In the genomic region with DNA sequence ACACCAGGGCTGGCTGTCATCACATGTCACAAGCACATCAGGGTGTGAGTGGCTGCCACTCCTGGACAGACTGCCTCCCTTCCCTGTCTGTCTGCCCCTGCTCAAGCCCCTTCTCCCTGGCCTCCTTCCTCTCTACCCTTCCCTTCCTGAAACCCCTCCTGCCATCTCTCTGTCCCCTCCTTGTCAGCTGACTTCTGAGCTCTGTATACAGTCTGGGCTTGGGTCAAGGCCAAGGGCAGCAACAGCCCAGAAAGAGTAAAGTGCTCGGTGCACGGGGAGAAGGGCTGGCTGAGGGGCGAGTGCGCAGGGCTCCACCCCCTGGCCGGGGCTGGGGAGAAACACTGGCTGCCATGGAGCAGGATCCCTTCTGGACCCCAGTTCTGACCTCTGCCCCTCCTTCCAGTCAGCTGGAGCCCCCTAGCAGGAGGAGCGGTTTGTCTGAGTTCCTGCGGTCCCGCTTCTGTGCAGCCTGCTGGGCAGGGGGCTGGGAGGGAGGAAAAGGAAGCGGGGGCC, we compare ENCODE assay signal across 1 cellular context.
A peak's percentile ranks its signal among the peaks of the same experiment; 100 is the strongest.
TF ChIP-seq lines count a peak whose summit lies in the region.

No MANE protein-coding gene starts in this region.

TF ChIP-seq in HepG2, 621 proteins besides CTCF, POLR2A, EP300 and RAD21 (continued from another document and continues in another):
- TF ChIP-seq, protein P1, sequence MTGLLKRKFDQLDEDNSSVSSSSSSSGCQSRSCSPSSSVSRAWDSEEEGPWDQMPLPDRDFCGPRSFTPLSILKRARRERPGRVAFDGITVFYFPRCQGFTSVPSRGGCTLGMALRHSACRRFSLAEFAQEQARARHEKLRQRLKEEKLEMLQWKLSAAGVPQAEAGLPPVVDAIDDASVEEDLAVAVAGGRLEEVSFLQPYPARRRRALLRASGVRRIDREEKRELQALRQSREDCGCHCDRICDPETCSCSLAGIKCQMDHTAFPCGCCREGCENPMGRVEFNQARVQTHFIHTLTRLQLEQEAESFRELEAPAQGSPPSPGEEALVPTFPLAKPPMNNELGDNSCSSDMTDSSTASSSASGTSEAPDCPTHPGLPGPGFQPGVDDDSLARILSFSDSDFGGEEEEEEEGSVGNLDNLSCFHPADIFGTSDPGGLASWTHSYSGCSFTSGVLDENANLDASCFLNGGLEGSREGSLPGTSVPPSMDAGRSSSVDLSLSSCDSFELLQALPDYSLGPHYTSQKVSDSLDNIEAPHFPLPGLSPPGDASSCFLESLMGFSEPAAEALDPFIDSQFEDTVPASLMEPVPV (CRISPR knock-in tag; IDR thresholded peaks at IDR 0.05) = peak; percentile 29; the same call in 1 of the 2 replicates
- TF ChIP-seq RXRB (CRISPR knock-in tag; IDR thresholded peaks at IDR 0.05; ENCODE audit: borderline replicate concordance) = peak; percentile 83
- no peak for TF ChIP-seq STAG1 (CRISPR knock-in tag; IDR thresholded peaks at IDR 0.05)
- 0 out of 2 replicates have a peak, but pooled peaks have one; percentile 13 for TF ChIP-seq ZFX (CRISPR knock-in tag; IDR thresholded peaks at IDR 0.05; ENCODE audit: low read depth)
- TF ChIP-seq, protein P2, sequence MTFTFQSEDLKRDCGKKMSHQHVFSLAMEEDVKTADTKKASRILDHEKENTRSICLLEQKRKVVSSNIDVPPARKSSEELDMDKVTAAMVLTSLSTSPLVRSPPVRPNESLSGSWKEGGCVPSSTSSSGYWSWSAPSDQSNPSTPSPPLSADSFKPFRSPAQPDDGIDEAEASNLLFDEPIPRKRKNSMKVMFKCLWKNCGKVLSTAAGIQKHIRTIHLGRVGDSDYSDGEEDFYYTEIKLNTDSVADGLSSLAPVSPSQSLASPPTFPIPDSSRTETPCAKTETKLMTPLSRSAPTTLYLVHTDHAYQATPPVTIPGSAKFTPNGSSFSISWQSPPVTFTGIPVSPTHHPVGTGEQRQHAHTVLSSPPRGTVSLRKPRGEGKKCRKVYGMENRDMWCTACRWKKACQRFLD (CRISPR knock-in tag; IDR thresholded peaks at IDR 0.05; ENCODE audit: borderline replicate concordance) = 0 out of 2 replicates have a peak, but pooled peaks have one; percentile 48
- 0 out of 2 replicates have a peak, but pooled peaks have one; percentile 19 for TF ChIP-seq SIX1 (CRISPR knock-in tag; IDR thresholded peaks at IDR 0.05; ENCODE audit: borderline replicate concordance)
- peak; percentile 34; the same call in 1 of the 2 replicates for TF ChIP-seq KLF6 (CRISPR knock-in tag; IDR thresholded peaks at IDR 0.05)
- TF ChIP-seq RFXAP (CRISPR knock-in tag; IDR thresholded peaks at IDR 0.05; ENCODE audit: borderline replicate concordance) = peak; percentile 39; the same call in 1 of the 2 replicates
- peak; percentile 87; the same call in 1 of the 2 replicates for TF ChIP-seq ZNF441 (CRISPR knock-in tag; IDR thresholded peaks at IDR 0.05; ENCODE audit: borderline replicate concordance)
- TF ChIP-seq RCOR2 (CRISPR knock-in tag; IDR thresholded peaks at IDR 0.05) = 0 out of 2 replicates have a peak, but pooled peaks have one; percentile 38
- TF ChIP-seq ZNF749 (CRISPR knock-in tag; IDR thresholded peaks at IDR 0.05; ENCODE audit: borderline replicate concordance) = no peak
- TF ChIP-seq, protein P3, sequence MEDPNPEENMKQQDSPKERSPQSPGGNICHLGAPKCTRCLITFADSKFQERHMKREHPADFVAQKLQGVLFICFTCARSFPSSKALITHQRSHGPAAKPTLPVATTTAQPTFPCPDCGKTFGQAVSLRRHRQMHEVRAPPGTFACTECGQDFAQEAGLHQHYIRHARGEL (CRISPR knock-in tag; IDR thresholded peaks at IDR 0.05) = 0 out of 2 replicates have a peak, but pooled peaks have one; percentile 21
- TF ChIP-seq ZNF335 (CRISPR knock-in tag; IDR thresholded peaks at IDR 0.05) = 0 out of 2 replicates have a peak, but pooled peaks have one; percentile 53
- TF ChIP-seq NCOR1 (IDR thresholded peaks at IDR 0.05; ENCODE audit: borderline replicate concordance, low read length) = peak; percentile 31; the same call in 1 of the 2 replicates
- TF ChIP-seq ZMYM4 (CRISPR knock-in tag; IDR thresholded peaks at IDR 0.05) = no peak
- TF ChIP-seq ZNF720 (CRISPR knock-in tag; IDR thresholded peaks at IDR 0.05) = no peak
- TF ChIP-seq ZNF331 (CRISPR knock-in tag; IDR thresholded peaks at IDR 0.05) = 0 out of 2 replicates have a peak, but pooled peaks have one; percentile 48
- 0 out of 2 replicates have a peak, but pooled peaks have one; percentile 16 for TF ChIP-seq DMAP1 (CRISPR knock-in tag; IDR thresholded peaks at IDR 0.05)
- 0 out of 2 replicates have a peak, but pooled peaks have one; percentile 30 for TF ChIP-seq ZNF761 (CRISPR knock-in tag; conservative IDR thresholded peaks at IDR 0.05)
- TF ChIP-seq RFX5 (IDR thresholded peaks at IDR 0.05; ENCODE audit: low read depth, low read length) = 0 out of 2 replicates have a peak, but pooled peaks have one; percentile 18
- TF ChIP-seq RBAK (CRISPR knock-in tag; IDR thresholded peaks at IDR 0.05) = no peak
- TF ChIP-seq ZNF780A (CRISPR knock-in tag; IDR thresholded peaks at IDR 0.05) = no peak
- no peak for TF ChIP-seq EZH2 (conservative IDR thresholded peaks at IDR 0.05; ENCODE audit: low read depth, low read length)
- TF ChIP-seq THAP11 (CRISPR knock-in tag; IDR thresholded peaks at IDR 0.05) = peak; percentile 52; the same call in 1 of the 2 replicates
- TF ChIP-seq ZNF607 (CRISPR knock-in tag; IDR thresholded peaks at IDR 0.05; ENCODE audit: borderline replicate concordance) = no peak
- TF ChIP-seq ZBTB20 (CRISPR knock-in tag; IDR thresholded peaks at IDR 0.05; ENCODE audit: borderline replicate concordance, low read depth) = no peak
- TF ChIP-seq, protein P4, sequence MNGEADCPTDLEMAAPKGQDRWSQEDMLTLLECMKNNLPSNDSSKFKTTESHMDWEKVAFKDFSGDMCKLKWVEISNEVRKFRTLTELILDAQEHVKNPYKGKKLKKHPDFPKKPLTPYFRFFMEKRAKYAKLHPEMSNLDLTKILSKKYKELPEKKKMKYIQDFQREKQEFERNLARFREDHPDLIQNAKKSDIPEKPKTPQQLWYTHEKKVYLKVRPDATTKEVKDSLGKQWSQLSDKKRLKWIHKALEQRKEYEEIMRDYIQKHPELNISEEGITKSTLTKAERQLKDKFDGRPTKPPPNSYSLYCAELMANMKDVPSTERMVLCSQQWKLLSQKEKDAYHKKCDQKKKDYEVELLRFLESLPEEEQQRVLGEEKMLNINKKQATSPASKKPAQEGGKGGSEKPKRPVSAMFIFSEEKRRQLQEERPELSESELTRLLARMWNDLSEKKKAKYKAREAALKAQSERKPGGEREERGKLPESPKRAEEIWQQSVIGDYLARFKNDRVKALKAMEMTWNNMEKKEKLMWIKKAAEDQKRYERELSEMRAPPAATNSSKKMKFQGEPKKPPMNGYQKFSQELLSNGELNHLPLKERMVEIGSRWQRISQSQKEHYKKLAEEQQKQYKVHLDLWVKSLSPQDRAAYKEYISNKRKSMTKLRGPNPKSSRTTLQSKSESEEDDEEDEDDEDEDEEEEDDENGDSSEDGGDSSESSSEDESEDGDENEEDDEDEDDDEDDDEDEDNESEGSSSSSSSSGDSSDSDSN (CRISPR knock-in tag; IDR thresholded peaks at IDR 0.05) = 0 out of 2 replicates have a peak, but pooled peaks have one; percentile 6
- 0 out of 2 replicates have a peak, but pooled peaks have one; percentile 18 for TF ChIP-seq GATAD1 (CRISPR knock-in tag; IDR thresholded peaks at IDR 0.05)
- TF ChIP-seq GZF1 (CRISPR knock-in tag; IDR thresholded peaks at IDR 0.05) = no peak
- TF ChIP-seq YEATS2 (CRISPR knock-in tag; IDR thresholded peaks at IDR 0.05; ENCODE audit: borderline replicate concordance) = peak; percentile 46; the same call in 1 of the 2 replicates
- 0 out of 2 replicates have a peak, but pooled peaks have one; percentile 16 for TF ChIP-seq ZIK1 (CRISPR knock-in tag; IDR thresholded peaks at IDR 0.05; ENCODE audit: borderline replicate concordance, low read depth)
- TF ChIP-seq ZNF256 (CRISPR knock-in tag; conservative IDR thresholded peaks at IDR 0.05) = 0 out of 2 replicates have a peak, but pooled peaks have one; percentile 25
- no peak for TF ChIP-seq MAZ (IDR thresholded peaks at IDR 0.05; ENCODE audit: borderline replicate concordance, low read depth, low read length)
- 0 out of 2 replicates have a peak, but pooled peaks have one; percentile 23 for TF ChIP-seq MAZ (CRISPR knock-in tag; IDR thresholded peaks at IDR 0.05; ENCODE audit: low read depth)
- 0 out of 2 replicates have a peak, but pooled peaks have one; percentile 31 for TF ChIP-seq NFKBIZ (CRISPR knock-in tag; IDR thresholded peaks at IDR 0.05)
- no peak for TF ChIP-seq TBX3 (IDR thresholded peaks at IDR 0.05; ENCODE audit: borderline replicate concordance)
- TF ChIP-seq, protein P5, sequence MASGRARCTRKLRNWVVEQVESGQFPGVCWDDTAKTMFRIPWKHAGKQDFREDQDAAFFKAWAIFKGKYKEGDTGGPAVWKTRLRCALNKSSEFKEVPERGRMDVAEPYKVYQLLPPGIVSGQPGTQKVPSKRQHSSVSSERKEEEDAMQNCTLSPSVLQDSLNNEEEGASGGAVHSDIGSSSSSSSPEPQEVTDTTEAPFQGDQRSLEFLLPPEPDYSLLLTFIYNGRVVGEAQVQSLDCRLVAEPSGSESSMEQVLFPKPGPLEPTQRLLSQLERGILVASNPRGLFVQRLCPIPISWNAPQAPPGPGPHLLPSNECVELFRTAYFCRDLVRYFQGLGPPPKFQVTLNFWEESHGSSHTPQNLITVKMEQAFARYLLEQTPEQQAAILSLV (CRISPR knock-in tag; IDR thresholded peaks at IDR 0.05; ENCODE audit: borderline replicate concordance) = 0 out of 2 replicates have a peak, but pooled peaks have one; percentile 4
- no peak for TF ChIP-seq SALL2 (CRISPR knock-in tag; IDR thresholded peaks at IDR 0.05)
- TF ChIP-seq SOX5 (CRISPR knock-in tag; IDR thresholded peaks at IDR 0.05; ENCODE audit: borderline replicate concordance) = peak; percentile 47
- no peak for TF ChIP-seq ZNF33B (CRISPR knock-in tag; IDR thresholded peaks at IDR 0.05)
- 0 out of 3 replicates have a peak, but pooled peaks have one; percentile 31 for TF ChIP-seq MXI1 (IDR thresholded peaks at IDR 0.05; ENCODE audit: borderline replicate concordance, low read depth, low read length)
- TF ChIP-seq, protein P6, sequence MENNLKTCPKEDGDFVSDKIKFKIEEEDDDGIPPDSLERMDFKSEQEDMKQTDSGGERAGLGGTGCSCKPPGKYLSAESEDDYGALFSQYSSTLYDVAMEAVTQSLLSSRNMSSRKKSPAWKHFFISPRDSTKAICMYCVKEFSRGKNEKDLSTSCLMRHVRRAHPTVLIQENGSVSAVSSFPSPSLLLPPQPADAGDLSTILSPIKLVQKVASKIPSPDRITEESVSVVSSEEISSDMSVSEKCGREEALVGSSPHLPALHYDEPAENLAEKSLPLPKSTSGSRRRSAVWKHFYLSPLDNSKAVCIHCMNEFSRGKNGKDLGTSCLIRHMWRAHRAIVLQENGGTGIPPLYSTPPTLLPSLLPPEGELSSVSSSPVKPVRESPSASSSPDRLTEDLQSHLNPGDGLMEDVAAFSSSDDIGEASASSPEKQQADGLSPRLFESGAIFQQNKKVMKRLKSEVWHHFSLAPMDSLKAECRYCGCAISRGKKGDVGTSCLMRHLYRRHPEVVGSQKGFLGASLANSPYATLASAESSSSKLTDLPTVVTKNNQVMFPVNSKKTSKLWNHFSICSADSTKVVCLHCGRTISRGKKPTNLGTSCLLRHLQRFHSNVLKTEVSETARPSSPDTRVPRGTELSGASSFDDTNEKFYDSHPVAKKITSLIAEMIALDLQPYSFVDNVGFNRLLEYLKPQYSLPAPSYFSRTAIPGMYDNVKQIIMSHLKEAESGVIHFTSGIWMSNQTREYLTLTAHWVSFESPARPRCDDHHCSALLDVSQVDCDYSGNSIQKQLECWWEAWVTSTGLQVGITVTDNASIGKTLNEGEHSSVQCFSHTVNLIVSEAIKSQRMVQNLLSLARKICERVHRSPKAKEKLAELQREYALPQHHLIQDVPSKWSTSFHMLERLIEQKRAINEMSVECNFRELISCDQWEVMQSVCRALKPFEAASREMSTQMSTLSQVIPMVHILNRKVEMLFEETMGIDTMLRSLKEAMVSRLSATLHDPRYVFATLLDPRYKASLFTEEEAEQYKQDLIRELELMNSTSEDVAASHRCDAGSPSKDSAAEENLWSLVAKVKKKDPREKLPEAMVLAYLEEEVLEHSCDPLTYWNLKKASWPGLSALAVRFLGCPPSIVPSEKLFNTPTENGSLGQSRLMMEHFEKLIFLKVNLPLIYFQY (CRISPR knock-in tag; IDR thresholded peaks at IDR 0.05; ENCODE audit: borderline replicate concordance) = no peak
- no peak for TF ChIP-seq ISL2 (CRISPR knock-in tag; IDR thresholded peaks at IDR 0.05)
- TF ChIP-seq, protein P7, sequence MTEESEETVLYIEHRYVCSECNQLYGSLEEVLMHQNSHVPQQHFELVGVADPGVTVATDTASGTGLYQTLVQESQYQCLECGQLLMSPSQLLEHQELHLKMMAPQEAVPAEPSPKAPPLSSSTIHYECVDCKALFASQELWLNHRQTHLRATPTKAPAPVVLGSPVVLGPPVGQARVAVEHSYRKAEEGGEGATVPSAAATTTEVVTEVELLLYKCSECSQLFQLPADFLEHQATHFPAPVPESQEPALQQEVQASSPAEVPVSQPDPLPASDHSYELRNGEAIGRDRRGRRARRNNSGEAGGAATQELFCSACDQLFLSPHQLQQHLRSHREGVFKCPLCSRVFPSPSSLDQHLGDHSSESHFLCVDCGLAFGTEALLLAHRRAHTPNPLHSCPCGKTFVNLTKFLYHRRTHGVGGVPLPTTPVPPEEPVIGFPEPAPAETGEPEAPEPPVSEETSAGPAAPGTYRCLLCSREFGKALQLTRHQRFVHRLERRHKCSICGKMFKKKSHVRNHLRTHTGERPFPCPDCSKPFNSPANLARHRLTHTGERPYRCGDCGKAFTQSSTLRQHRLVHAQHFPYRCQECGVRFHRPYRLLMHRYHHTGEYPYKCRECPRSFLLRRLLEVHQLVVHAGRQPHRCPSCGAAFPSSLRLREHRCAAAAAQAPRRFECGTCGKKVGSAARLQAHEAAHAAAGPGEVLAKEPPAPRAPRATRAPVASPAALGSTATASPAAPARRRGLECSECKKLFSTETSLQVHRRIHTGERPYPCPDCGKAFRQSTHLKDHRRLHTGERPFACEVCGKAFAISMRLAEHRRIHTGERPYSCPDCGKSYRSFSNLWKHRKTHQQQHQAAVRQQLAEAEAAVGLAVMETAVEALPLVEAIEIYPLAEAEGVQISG (CRISPR knock-in tag; IDR thresholded peaks at IDR 0.05) = peak; percentile 68
- 0 out of 2 replicates have a peak, but pooled peaks have one; percentile 49 for TF ChIP-seq ZNF792 (CRISPR knock-in tag; IDR thresholded peaks at IDR 0.05)
